In genomic region chr1:100394286-100394685, GRCh38 we compare ENCODE assay signal across 18 cellular contexts. TPM values are rescaled to one million over a fixed set of nuclear protein-coding genes. Genes with fewer than 3 reads are reported as not detected.
DNase-seq lines count a peak whose midpoint lies in the region; ATAC-seq and TF ChIP-seq lines count a peak whose summit lies in the region.
"Had no signal": no experiment of that assay in that cellular context is flagged by ENCODE, and none has a peak within 500 bp of the region (broad histone marks: within the 10 kb centered on the region; RNA-seq: fewer than 3 reads in every experiment).

No MANE protein-coding gene starts in this region.

- WGBS in heart left ventricle, 4 donors, result 73 to 85% (median 80%) methylated on average over 1 of the region's 1 CpG

- H3K27me3 Mint-ChIP-seq in activated naive CD8-positive, alpha-beta T cell treated with anti-CD3 and anti-CD28 coated beads, Interleukin-2, amount 50 U/mL, for 24 hours, result no peaks in the 10 kb centered on the region
- no peaks in the 10 kb centered on the region for H3K27me3 Mint-ChIP-seq in stimulated activated memory B cell treated with anti-CD40 and anti-IgM and Interleukin-4, amounts not matched to agents 10 μg/mL and 1 μg/mL and 100 μg/mL, for 72 hours

- peaks cover 89% of the 10 kb centered on the region for H3K4me1 Mint-ChIP-seq in activated naive CD8-positive, alpha-beta T cell treated with anti-CD3 and anti-CD28 coated beads, Interleukin-2, amount 50 U/mL, for 24 hours
- peaks cover 42% of the 10 kb centered on the region for H3K4me1 Mint-ChIP-seq in stimulated activated memory B cell treated with anti-CD40 and anti-IgM and Interleukin-4, amounts not matched to agents 10 μg/mL and 1 μg/mL and 100 μg/mL, for 72 hours

- H3K36me3 Mint-ChIP-seq in activated naive CD8-positive, alpha-beta T cell treated with anti-CD3 and anti-CD28 coated beads, Interleukin-2, amount 50 U/mL, for 24 hours (ENCODE audit: low read depth), result peaks cover 14% of the 10 kb centered on the region
- H3K36me3 Mint-ChIP-seq in stimulated activated memory B cell treated with anti-CD40 and anti-IgM and Interleukin-4, amounts not matched to agents 10 μg/mL and 1 μg/mL and 100 μg/mL, for 72 hours, result peaks cover 28% of the 10 kb centered on the region

- H3K27ac ChIP-seq in heart left ventricle, result peak overlapping the region in 2 of 12 donors; percentile 19 to 70
- H3K27ac ChIP-seq: epithelial cell of prostate, thoracic aorta had no signal

- peak overlapping the region; percentile 47 for H3K27ac Mint-ChIP-seq in activated naive CD8-positive, alpha-beta T cell treated with anti-CD3 and anti-CD28 coated beads, Interleukin-2, amount 50 U/mL, for 24 hours
- peak overlapping the region; percentile 77 for H3K27ac Mint-ChIP-seq in stimulated activated memory B cell treated with anti-CD40 and anti-IgM and Interleukin-4, amounts not matched to agents 10 μg/mL and 1 μg/mL and 100 μg/mL, for 72 hours

- intact Hi-C loops in Right ventricle myocardium superior (cut with DNase I), result no loop called here
- intact Hi-C loops in heart left ventricle (cut with DNase I), result no loop called here

- TF ChIP-seq CTCF in heart left ventricle (IDR thresholded peaks at IDR 0.05), result no peak

- peak; percentile 51 for ATAC-seq in Right ventricle myocardium superior (ENCODE audit: poor library complexity)
- no peak for ATAC-seq in heart left ventricle
- no peak for ATAC-seq in activated naive CD8-positive, alpha-beta T cell treated with anti-CD3 and anti-CD28 coated beads, Interleukin-2, amount 50 U/mL, for 24 hours
- no peak for ATAC-seq in stimulated activated memory B cell treated with anti-CD40 and anti-IgM and Interleukin-4, amounts not matched to agents 10 μg/mL and 1 μg/mL and 100 μg/mL, for 72 hours
- ATAC-seq in HG02870 (IDR thresholded peaks at IDR 0.05; ENCODE audit: unreplicated experiment), result no peak
- ATAC-seq: left lobe of liver had no signal

- H3K27me3 ChIP-seq in heart left ventricle, result no peaks in the 10 kb centered on the region

- no peak overlapping the region for H3K4me3 ChIP-seq in heart left ventricle
- H3K4me3 ChIP-seq: thoracic aorta had no signal

- peaks cover 0 to 51% (median 0%) of the 10 kb centered on the region in 12 donors for H3K4me1 ChIP-seq in heart left ventricle

- no peak overlapping the region for H3K4me3 Mint-ChIP-seq in activated naive CD8-positive, alpha-beta T cell treated with anti-CD3 and anti-CD28 coated beads, Interleukin-2, amount 50 U/mL, for 24 hours
- H3K4me3 Mint-ChIP-seq in stimulated activated memory B cell treated with anti-CD40 and anti-IgM and Interleukin-4, amounts not matched to agents 10 μg/mL and 1 μg/mL and 100 μg/mL, for 72 hours, result no peak overlapping the region

- DNase-seq in Right ventricle myocardium superior, result peak; percentile 35
- DNase-seq in heart left ventricle, result no peak
- peak; percentile 28 for DNase-seq in NOMO-1 treated with DMSO at 0.1 percent for 48 hours (lab: John Stamatoyannopoulos, UW; ENCODE audit: unreplicated experiment)
- no peak for DNase-seq in activated naive CD8-positive, alpha-beta T cell treated with anti-CD3 and anti-CD28 coated beads, Interleukin-2, amount 50 U/mL, for 24 hours
- DNase-seq in NCI-H82 (lab: John Stamatoyannopoulos, UW), result no peak
- no peak for DNase-seq in ureter (ENCODE audit: low spot score)
- DNase-seq: AML-193; DMS153; NCI-H510A treated with DMSO at 0.1 percent for 48 hours; OCI-M1; stimulated activated CD4-positive, alpha-beta T cell treated with anti-CD3 and anti-CD28 coated beads, Interleukin-4, amount 100 ng/mL, for 4 hours; stimulated activated CD8-positive, alpha-beta memory T cell treated with anti-CD3 and anti-CD28 coated beads, Interleukin-4, amount 100 ng/mL, for 48 hours; T1000 had no signal

- TF ChIP-seq POLR2A in heart left ventricle (IDR thresholded peaks at IDR 0.05), result no peak

- H3K36me3 ChIP-seq in heart left ventricle, result peaks cover 0 to 25% (median 5%) of the 10 kb centered on the region in 9 donors
- H3K36me3 ChIP-seq: thoracic aorta had no signal

- H3K9me3 Mint-ChIP-seq in activated naive CD8-positive, alpha-beta T cell treated with anti-CD3 and anti-CD28 coated beads, Interleukin-2, amount 50 U/mL, for 24 hours, result no peaks in the 10 kb centered on the region
- no peaks in the 10 kb centered on the region for H3K9me3 Mint-ChIP-seq in stimulated activated memory B cell treated with anti-CD40 and anti-IgM and Interleukin-4, amounts not matched to agents 10 μg/mL and 1 μg/mL and 100 μg/mL, for 72 hours

- no peaks in the 10 kb centered on the region for H3K9me3 ChIP-seq in heart left ventricle
- H3K9me3 ChIP-seq: thoracic aorta had no signal

RNA-seq across cellular contexts. Expression of gene CDC14A, which starts 42.0 kb away (rescaled TPM):
- total RNA-seq in Right ventricle myocardium superior (3.6 TPM), heart left ventricle (1 to 10 TPM; 2.2 to 8.8 (median 4.4) TPM), ureter (14.3 TPM)
- 1 to 10 TPM; 1.7 to 2.4 TPM for polyA plus RNA-seq in heart left ventricle

Comparison
In these comparisons a context has a peak if more than half of its experiments do, and no peak if none do; other contexts are left out.
1. DNase-seq: peak in Right ventricle myocardium superior (single experiment) and NOMO-1 treated with DMSO at 0.1 percent for 48 hours (single experiment); none in heart left ventricle (0 of 5), activated naive CD8-positive, alpha-beta T cell treated with anti-CD3 and anti-CD28 coated beads, Interleukin-2, amount 50 U/mL, for 24 hours (single experiment), NCI-H82 (single experiment) and ureter (single experiment).